Comparison of ENCODE assay signal across 8 cellular contexts in genomic region chr19:41321600-41322270, GRCh38. TPM values are rescaled to one million over a fixed set of nuclear protein-coding genes. Genes with fewer than 3 reads are reported as not detected.
DNase-seq lines count a peak whose midpoint lies in the region; ATAC-seq and TF ChIP-seq lines count a peak whose summit lies in the region.

No MANE protein-coding gene starts in this region.

- H3K4me3 ChIP-seq in HCT116 (replicated peaks in 1 of 2; ENCODE audit: low read depth in 1 of 2, low read length in 2 of 2) (no peak overlapping the region), WI38 (ENCODE audit: low read depth, low read length) (no peak overlapping the region), heart right ventricle (no peak overlapping the region), skin epidermis (no peak overlapping the region)

- no peak overlapping the region for H2AFZ ChIP-seq in HCT116 (ENCODE audit: low read depth, low read length, poor library complexity, severe bottlenecking)

- WGBS in heart right ventricle, 2 donors: 51 to 53% methylated on average over 10 of the region's 10 CpGs

- H3K4me1 Mint-ChIP-seq in CD14-positive monocyte: peaks cover 52% of the 10 kb centered on the region

- H3K4me1 ChIP-seq in HCT116 (ENCODE audit: control insufficient read depth in 1 of 2, insufficient read depth in 2 of 2, low read length in 2 of 2) (peaks cover 5 to 24% of the 10 kb centered on the region in 2 experiments; a peak in 3 of 4 replicates), heart right ventricle (peaks cover 35 to 58% (median 56%) of the 10 kb centered on the region in 9 donors)

- ATAC-seq in HCT116 (peak; percentile 74), heart right ventricle (peak in 1 of 8 donors; percentile 9), HG03095 (IDR thresholded peaks at IDR 0.05; ENCODE audit: unreplicated experiment) (no peak)

- CTCF ChIA-PET in HCT116 (lab: Charles Lee): interaction anchor here (0.7 to 2.3 kb wide), 7 partner anchors 13 to 249 kb away, joined by 3 to 13 read pairs (median 7); partner anchors contain the start of gene DMAC2

- TF ChIP-seq RAD21 in HCT116 (IDR thresholded peaks at IDR 0.05; ENCODE audit: low read depth): peak; percentile 44

- TF ChIP-seq POLR2A in HCT116 (IDR thresholded peaks at IDR 0.05; ENCODE audit: borderline replicate concordance, extremely low read depth, insufficient read depth, insufficient read length): no peak

- peak; percentile 78 for TF ChIP-seq CTCF in CD14-positive monocyte (IDR thresholded peaks at IDR 0.05)
- TF ChIP-seq CTCF in HCT116 (IDR thresholded peaks at IDR 0.05 in 2 of 3, conservative IDR thresholded peaks at IDR 0.05 in 1 of 3; ENCODE audit: borderline replicate concordance in 1 of 3, insufficient read depth in 1 of 3, low read depth in 2 of 3, low read length in 2 of 3): peak; percentile 56 to 82 (median 68); a peak in 5 of 6 replicates
- peak; percentile 79 for TF ChIP-seq CTCF in WI38 (IDR thresholded peaks at IDR 0.05; ENCODE audit: low read depth, low read length)
- TF ChIP-seq CTCF in heart right ventricle (IDR thresholded peaks at IDR 0.05): peak; percentile 45 to 80 (median 74)

- DNase-seq in CD14-positive monocyte (ENCODE audit: low spot score): no peak
- no peak for DNase-seq in HCT116 (ENCODE audit: low read depth, low spot score)
- no peak for DNase-seq in heart right ventricle
- DNase-seq in HPDE6-E6E7 (ENCODE audit: extremely low spot score): no peak
- DNase-seq in NK-92 (lab: John Stamatoyannopoulos, UW; ENCODE audit: unreplicated experiment): no peak

- H3K36me3 ChIP-seq in HCT116 (ENCODE audit: control insufficient read depth in 1 of 2, insufficient read depth in 2 of 2, low read length in 2 of 2) (peaks cover 5 to 19% of the 10 kb centered on the region in 2 experiments; a peak in 3 of 4 replicates), heart right ventricle (peaks cover 0 to 69% (median 29%) of the 10 kb centered on the region in 9 donors)

- no peak overlapping the region for H3K4me2 ChIP-seq in HCT116 (ENCODE audit: low read length)

- no peaks in the 10 kb centered on the region for H3K27me3 ChIP-seq in HCT116 (ENCODE audit: insufficient read depth, low read length)
- H3K27me3 ChIP-seq in heart right ventricle: no peaks in the 10 kb centered on the region

- H3K27me3 Mint-ChIP-seq in CD14-positive monocyte (ENCODE audit: low read depth in 3 of 3): peaks cover 0 to 1% (median 0%) of the 10 kb centered on the region in 3 donors

- peaks cover 62 to 79% of the 10 kb centered on the region in 2 donors for H3K36me3 Mint-ChIP-seq in CD14-positive monocyte

- RAD21 ChIA-PET in HCT116 (lab: Charles Lee; ENCODE audit: low non-redundant PET in 1 of 2, low total read pairs in 2 of 2, uncharacterized antibody in 2 of 2, unreplicated experiment in 2 of 2): no interaction called here

- intact Hi-C loops in CD14-positive monocyte (cut with micrococcal nuclease): no loop called here
- intact Hi-C loops in HCT116 (cut with micrococcal nuclease): loop anchor here (5.0 kb wide), 1 partner anchor 251 kb away; no protein-coding TSS in a partner anchor
- intact Hi-C loops in heart right ventricle (cut with DNase I): loop anchor here in 5 of 10 donors (5.0 to 10.0 kb wide), 6 partner anchors 36 to 253 kb away; partner anchors contain the start of genes B3GNT8 (in 1 of the 5), B9D2 (in 1 of the 5), CEACAM21 (in 1 of the 5) and DMAC2 (in 1 of the 5)

- H3K9me3 ChIP-seq in HCT116 (ENCODE audit: control insufficient read depth in 1 of 2, insufficient read depth in 1 of 2, low read depth in 1 of 2, low read length in 2 of 2) (no peaks in the 10 kb centered on the region), heart right ventricle (no peaks in the 10 kb centered on the region)

- H3K27ac ChIP-seq in HCT116 (ENCODE audit: low read depth, low read length) (peak overlapping the region; percentile 29; the same call in 1 of the 2 replicates), heart right ventricle (peak overlapping the region in 9 of 10 donors; percentile 32 to 96 (median 90)), skin epidermis (peak overlapping the region in 18 of 21 experiments; percentile 47 to 95 (median 84))

- H3K27ac Mint-ChIP-seq in CD14-positive monocyte: peak overlapping the region; percentile 50 to 96 (median 82)

- peaks cover 0 to 1% (median 0%) of the 10 kb centered on the region in 7 donors for H3K9me3 Mint-ChIP-seq in CD14-positive monocyte

- no peaks in the 10 kb centered on the region for H3K9me2 ChIP-seq in HCT116 (ENCODE audit: insufficient read depth)

- H3K79me2 ChIP-seq in HCT116 (ENCODE audit: insufficient read depth, low read length): no peaks in the 10 kb centered on the region

- no peaks in the 10 kb centered on the region for H4K20me1 ChIP-seq in HCT116 (ENCODE audit: insufficient read depth)

- H3K4me3 Mint-ChIP-seq in CD14-positive monocyte: no peak overlapping the region

- no peak overlapping the region for H3K9ac ChIP-seq in HCT116 (ENCODE audit: low read length)

- POLR2A ChIA-PET in HCT116 (lab: Charles Lee): interaction anchor here (0.9 kb wide), 1 partner anchor 63 kb away, joined by 3 read pairs; no protein-coding TSS in a partner anchor

- no TSS peak for BruUV-seq in HCT116 (replicated peaks; lab: Mats Ljungman, UMichigan)

TF ChIP-seq in HCT116, 20 proteins besides CTCF, POLR2A, EP300 and RAD21 (continues in another document):
- TF ChIP-seq ATF3 (IDR thresholded peaks at IDR 0.05): no peak
- TF ChIP-seq SRF (IDR thresholded peaks at IDR 0.05; ENCODE audit: low read depth): no peak
- no peak for TF ChIP-seq CBX3 (IDR thresholded peaks at IDR 0.05; ENCODE audit: low read depth)
- TF ChIP-seq REST (IDR thresholded peaks at IDR 0.05; ENCODE audit: low read depth): no peak
- TF ChIP-seq SIN3A (IDR thresholded peaks at IDR 0.05; ENCODE audit: low read depth): no peak
- no peak for TF ChIP-seq ZNF274 (IDR thresholded peaks at IDR 0.05; ENCODE audit: low read depth, low read length)
- no peak for TF ChIP-seq EZH2phosphoT487 (IDR thresholded peaks at IDR 0.05; ENCODE audit: borderline replicate concordance)
- no peak for TF ChIP-seq TCF7L2 (IDR thresholded peaks at IDR 0.05; ENCODE audit: borderline replicate concordance, extremely low read depth, insufficient read depth, insufficient read length)

RNA-seq across cellular contexts. Expression of gene CCDC97, which starts 11.8 kb away (rescaled TPM):
- 10 to 100 TPM in 1 of 2 donors, 1 to 10 TPM in 1; 8.8 to 13.0 TPM for polyA plus RNA-seq in CD14-positive monocyte
- total RNA-seq in HCT116 (2021; ENCODE audit: unreplicated experiment): 23.0 TPM
- 19.4 and 21.3 TPM in 2 replicates for polyA plus RNA-seq in HCT116 (2012)
- total RNA-seq in heart right ventricle: 10 to 100 TPM; 12.6 to 19.2 (median 16.4) TPM
- polyA plus RNA-seq in heart right ventricle: 10 to 100 TPM; 11.3 to 11.5 TPM

RNA-seq across cellular contexts. Expression of gene TGFB1, which starts 32.0 kb away (rescaled TPM):
- polyA plus RNA-seq in CD14-positive monocyte (10 to 100 TPM; 30.6 to 42.2 TPM), heart right ventricle (10 to 100 TPM; 14.0 to 19.9 TPM)
- total RNA-seq in HCT116 (2021; ENCODE audit: unreplicated experiment) (54.6 TPM), heart right ventricle (10 to 100 TPM in 8 of 10 donors, 1 to 10 TPM in 2; 9.7 to 44.9 (median 13.2) TPM)
- 45.7 and 49.9 TPM in 2 replicates for polyA plus RNA-seq in HCT116 (2012)

RNA-seq across cellular contexts. Expression of gene B9D2, which starts 42.2 kb away (rescaled TPM):
- 10 to 100 TPM; 25.1 to 32.5 TPM for polyA plus RNA-seq in CD14-positive monocyte
- 7.3 TPM for total RNA-seq in HCT116 (2021; ENCODE audit: unreplicated experiment)
- 9.7 and 11.1 TPM in 2 replicates for polyA plus RNA-seq in HCT116 (2012)
- total RNA-seq in heart right ventricle: 1 to 10 TPM in 9 of 10 donors, under 1 TPM in 1; 1.00 to 5.8 (median 2.3) TPM
- 10 to 100 TPM in 1 of 2 donors, 1 to 10 TPM in 1; 2.5 to 12.6 TPM for polyA plus RNA-seq in heart right ventricle

RNA-seq across cellular contexts. Expression of gene TMEM91, which starts 54.6 kb away (rescaled TPM):
- polyA plus RNA-seq in CD14-positive monocyte (10 to 100 TPM; 29.1 to 34.9 TPM), heart right ventricle (10 to 100 TPM in 1 of 2 donors, 1 to 10 TPM in 1; 3.8 to 11.3 TPM)
- total RNA-seq in HCT116 (2021; ENCODE audit: unreplicated experiment) (4.4 TPM), heart right ventricle (1 to 10 TPM; 1.2 to 4.7 (median 2.0) TPM)
- polyA plus RNA-seq in HCT116 (2012): 6.8 and 6.9 TPM in 2 replicates

RNA-seq across cellular contexts. Expression of gene HNRNPUL1, which starts 57.6 kb away (rescaled TPM):
- polyA plus RNA-seq in CD14-positive monocyte (10 to 100 TPM; 22.6 to 30.3 TPM), heart right ventricle (10 to 100 TPM; 55.5 to 65.6 TPM)
- total RNA-seq in HCT116 (2021; ENCODE audit: unreplicated experiment) (201 TPM), heart right ventricle (100 to 1,000 TPM; 101 to 151 (median 108) TPM)
- 122 and 130 TPM in 2 replicates for polyA plus RNA-seq in HCT116 (2012)

Comparison
In these comparisons a context has a peak if more than half of its experiments do, and no peak if none do; other contexts are left out.
1. H3K27ac ChIP-seq: peak in every context shown above with its lines; median percentile 90 in heart right ventricle; 84 in skin epidermis; 29 in HCT116.